ENCODE assay signal across 22 cellular contexts in the genomic region with DNA sequence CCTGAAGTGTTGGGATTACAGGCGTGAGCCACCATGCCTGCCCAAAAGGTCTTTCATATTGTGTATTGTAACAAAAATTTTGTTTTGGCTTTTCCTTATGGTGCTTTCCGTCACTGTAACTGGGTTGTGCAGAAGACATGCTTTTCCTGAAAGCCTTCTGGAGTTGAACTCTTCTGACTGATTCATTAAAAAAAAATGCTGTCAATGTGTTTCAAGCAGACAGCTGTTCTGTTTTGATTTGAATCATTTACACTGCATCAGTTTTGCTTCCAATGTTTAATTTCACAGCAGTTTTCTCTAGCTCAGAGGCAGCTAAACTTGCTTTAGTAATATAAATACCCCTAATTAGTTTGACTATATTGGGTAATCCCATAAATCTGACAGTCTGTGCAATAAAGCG. TPM values are rescaled to one million over a fixed set of nuclear protein-coding genes. Genes with fewer than 3 reads are reported as not detected.
"Had no signal": no experiment of that assay in that cellular context is flagged by ENCODE, and none has a peak within 500 bp of the region (broad histone marks: within the 10 kb centered on the region; RNA-seq: fewer than 3 reads in every experiment).

No MANE protein-coding gene starts in this region.

- H3K36me3 ChIP-seq: uterus had no signal

- DNase-seq: activated B cell treated with CpG ODN at 0.5 μM for 24 hours; activated CD4-positive, alpha-beta T cell treated with anti-CD3 and anti-CD28 coated beads for 36 hours; activated CD4-positive, alpha-beta T cell treated with anti-CD3 and anti-CD28 coated beads, Interleukin-2, amount 50 U/mL, for 48 hours; activated naive CD4-positive, alpha-beta T cell treated with Interleukin-2 at 50 U/mL for 16 hours; activated naive CD8-positive, alpha-beta T cell treated with anti-CD3 and anti-CD28 coated beads for 36 hours; activated T-cell treated with anti-CD3 and anti-CD28 coated beads, Interleukin-2, amount 50 U/mL, for 48 hours; amniotic stem cell; cortex of kidney; endodermal cell; esophagus squamous epithelium; heart right ventricle; islet precursor cell; left cardiac atrium; naive B cell; nucleus accumbens; spleen; stimulated activated CD4-positive, alpha-beta T cell treated with anti-CD3 and anti-CD28 coated beads, Interleukin-4, amount 100 ng/mL, for 1 hour; stimulated activated naive CD4-positive, alpha-beta T cell; testis; uterus had no signal

- H3K27me3 Mint-ChIP-seq: activated B cell treated with CpG ODN at 0.5 μM for 24 hours; activated CD4-positive, alpha-beta T cell treated with anti-CD3 and anti-CD28 coated beads for 36 hours; activated naive CD8-positive, alpha-beta T cell treated with anti-CD3 and anti-CD28 coated beads for 36 hours; memory B cell; naive B cell had no signal

- H3K4me3 ChIP-seq: esophagus squamous epithelium, heart right ventricle, spleen, testis, uterus had no signal

- H3K27ac Mint-ChIP-seq: activated B cell treated with CpG ODN at 0.5 μM for 24 hours; activated CD4-positive, alpha-beta T cell treated with anti-CD3 and anti-CD28 coated beads for 36 hours; activated naive CD8-positive, alpha-beta T cell treated with anti-CD3 and anti-CD28 coated beads for 36 hours; endodermal cell; memory B cell; naive B cell had no signal

- H3K4me3 Mint-ChIP-seq: activated B cell treated with CpG ODN at 0.5 μM for 24 hours; activated CD4-positive, alpha-beta T cell treated with anti-CD3 and anti-CD28 coated beads for 36 hours; activated naive CD8-positive, alpha-beta T cell treated with anti-CD3 and anti-CD28 coated beads for 36 hours; endodermal cell; memory B cell; naive B cell had no signal

- H3K27ac ChIP-seq: esophagus squamous epithelium, heart right ventricle, spleen, testis, uterus had no signal

- H3K27me3 ChIP-seq: esophagus squamous epithelium, heart right ventricle, spleen, testis, uterus had no signal

- H3K9me3 ChIP-seq: esophagus squamous epithelium, heart right ventricle, spleen, testis, uterus had no signal

- H3K4me1 Mint-ChIP-seq: activated B cell treated with CpG ODN at 0.5 μM for 24 hours, endodermal cell, memory B cell had no signal

- H3K4me1 ChIP-seq: uterus had no signal

- H3K9me3 Mint-ChIP-seq: activated B cell treated with CpG ODN at 0.5 μM for 24 hours; activated naive CD8-positive, alpha-beta T cell treated with anti-CD3 and anti-CD28 coated beads for 36 hours; endodermal cell; memory B cell; naive B cell had no signal

RNA-seq across cellular contexts. Expression of a gene that starts 26.2 kb away (rescaled TPM):
- total RNA-seq: liver, uterus had no signal
- polyA plus RNA-seq: liver had no signal
